ENCODE assay signal across 11 cellular contexts in genomic region chr4:126899382-126899801, GRCh38.
DNase-seq lines count a peak whose midpoint lies in the region; ATAC-seq and TF ChIP-seq lines count a peak whose summit lies in the region.
"Had no signal": no experiment of that assay in that cellular context is flagged by ENCODE, and none has a peak within 500 bp of the region (broad histone marks: within the 10 kb centered on the region; RNA-seq: fewer than 3 reads in every experiment).

No MANE protein-coding gene starts in this region.

- peak overlapping the region; percentile 83 to 89 for H3K27ac ChIP-seq in thoracic aorta
- H3K27ac ChIP-seq in right lobe of liver, result no peak overlapping the region
- H3K27ac ChIP-seq: SJCRH30 had no signal

- intact Hi-C loops in left cardiac atrium (cut with DNase I) (no loop called here), right lobe of liver (cut with DNase I) (no loop called here)

- H3K36me3 ChIP-seq in thoracic aorta (no peaks in the 10 kb centered on the region), right lobe of liver (no peaks in the 10 kb centered on the region)

- H3K4me1 ChIP-seq in thoracic aorta (ENCODE audit: control insufficient read depth in 1 of 2, low read depth in 2 of 2), result peaks cover 9 to 19% of the 10 kb centered on the region in 2 donors
- no peaks in the 10 kb centered on the region for H3K4me1 ChIP-seq in right lobe of liver
- H3K4me1 ChIP-seq: SJCRH30 had no signal

- H3K27me3 ChIP-seq in thoracic aorta (replicated peaks; ENCODE audit: insufficient read depth) (no peaks in the 10 kb centered on the region), right lobe of liver (no peaks in the 10 kb centered on the region)
- H3K27me3 ChIP-seq: SJCRH30 had no signal

- no peak for TF ChIP-seq CTCF in astrocyte of the spinal cord (IDR thresholded peaks at IDR 0.05; ENCODE audit: low read depth, low read length)
- TF ChIP-seq CTCF in thoracic aorta (IDR thresholded peaks at IDR 0.05), result no peak
- no peak for TF ChIP-seq CTCF in right lobe of liver (IDR thresholded peaks at IDR 0.05)

- H3K4me3 ChIP-seq in astrocyte of the spinal cord (ENCODE audit: low read depth, low read length) (no peak overlapping the region), thoracic aorta (no peak overlapping the region), right lobe of liver (no peak overlapping the region)
- H3K4me3 ChIP-seq: SJCRH30 had no signal

- WGBS in right lobe of liver (ENCODE audit: insufficient coverage, low coverage, low lambda C conversion rate, missing lambda C conversion rate), result 33% methylated on average over 2 of the region's 2 CpGs

- ATAC-seq in left cardiac atrium (peak; percentile 89 to 92), thoracic aorta (ENCODE audit: insufficient number of reproducible peaks, low FRiP score, low read depth) (peak; percentile 73), right lobe of liver (no peak)
- ATAC-seq in activated CD4-positive, CD25-positive, alpha-beta regulatory T cell treated with anti-CD3 and anti-CD28 coated beads, Interleukin-2, amount 50 U/mL, for 24 hours, result no peak

- H3K9me3 ChIP-seq in thoracic aorta (no peaks in the 10 kb centered on the region), right lobe of liver (no peaks in the 10 kb centered on the region)

- in situ Hi-C loops in astrocyte of the spinal cord (cut with HindIII; ENCODE audit: low sequenced_read_pairs), result no loop called here

- DNase-seq in HPDE6-E6E7 (ENCODE audit: extremely low spot score), result peak; percentile 9
- DNase-seq in astrocyte of the spinal cord (ENCODE audit: low read depth, low spot score), result peak; percentile 94
- peak; percentile 41 for DNase-seq in left cardiac atrium
- DNase-seq in thoracic aorta (ENCODE audit: low spot score), result no peak
- DNase-seq in right lobe of liver, result no peak
- no peak for DNase-seq in cerebellum (ENCODE audit: low spot score)
- DNase-seq: activated CD8-positive, alpha-beta memory T cell treated with anti-CD3 and anti-CD28 coated beads for 24 hours; naive B cell; NCI-H2029 treated with DMSO at 0.1 percent for 48 hours had no signal

- TF ChIP-seq POLR2A in right lobe of liver (IDR thresholded peaks at IDR 0.05), result no peak

Comparison
In these comparisons a context has a peak if more than half of its experiments do, and no peak if none do; other contexts are left out.
1. DNase-seq: peak in HPDE6-E6E7 (single experiment), astrocyte of the spinal cord (single experiment) and left cardiac atrium (single experiment); none in thoracic aorta (single experiment), right lobe of liver (0 of 3) and cerebellum (single experiment).
2. ATAC-seq: peak in left cardiac atrium (2 of 2) and thoracic aorta (single experiment); none in activated CD4-positive, CD25-positive, alpha-beta regulatory T cell treated with anti-CD3 and anti-CD28 coated beads, Interleukin-2, amount 50 U/mL, for 24 hours (0 of 2) and right lobe of liver (0 of 4).
3. H3K27ac ChIP-seq: peak in thoracic aorta (2 of 2); none in right lobe of liver (0 of 3).